ENCODE assay signal across 8 cellular contexts in the genomic region with DNA sequence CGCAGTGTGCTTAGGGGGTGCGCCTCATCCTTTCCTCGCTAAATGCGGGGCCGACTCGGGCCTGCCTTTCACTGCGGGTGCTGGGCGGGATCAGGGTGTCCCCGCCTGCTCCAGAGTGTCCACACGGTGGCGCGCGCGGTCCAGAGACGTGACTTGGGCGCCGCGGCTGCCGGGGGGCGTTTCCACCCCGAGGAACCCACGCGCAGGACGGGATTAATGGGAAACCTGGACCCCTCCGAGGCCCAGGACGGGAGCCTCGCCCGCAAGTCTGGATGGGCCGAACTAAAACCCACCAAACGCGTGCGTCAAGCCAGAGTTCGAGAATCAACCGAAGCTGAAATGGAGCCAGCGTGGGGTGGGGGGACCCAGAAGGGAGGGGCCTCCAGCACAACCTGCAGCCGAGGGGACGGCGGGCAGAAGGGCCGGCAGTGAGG.
DNase-seq lines count a peak whose midpoint lies in the region; ATAC-seq and TF ChIP-seq lines count a peak whose summit lies in the region.

No MANE protein-coding gene starts in this region.

- H3K27me3 Mint-ChIP-seq in endothelial cell (ENCODE audit: unreplicated experiment) (peaks cover 8% of the 10 kb centered on the region), mesothelial cell of epicardium (ENCODE audit: low read depth) (peaks cover 4% of the 10 kb centered on the region)

- H3K4me1 Mint-ChIP-seq in endothelial cell (ENCODE audit: unreplicated experiment) (peaks cover 2% of the 10 kb centered on the region), mesothelial cell of epicardium (peaks cover 17% of the 10 kb centered on the region)

- peak overlapping the region; percentile 56 for H3K4me3 ChIP-seq in GM06990 (replicated peaks; ENCODE audit: low read depth, low read length)

- TF ChIP-seq CTCF in GM06990 (IDR thresholded peaks at IDR 0.05; ENCODE audit: insufficient read depth, low read length, poor library complexity, severe bottlenecking) (peak; percentile 93), endothelial cell (IDR thresholded peaks at IDR 0.05; ENCODE audit: unreplicated experiment) (peak; percentile 84), mesothelial cell of epicardium (IDR thresholded peaks at IDR 0.05; ENCODE audit: unreplicated experiment) (peak; percentile 94)

- peak overlapping the region; percentile 81 for H3K4me3 Mint-ChIP-seq in endothelial cell (ENCODE audit: unreplicated experiment)
- peak overlapping the region; percentile 79 for H3K4me3 Mint-ChIP-seq in mesothelial cell of epicardium

- H3K36me3 ChIP-seq in GM06990 (ENCODE audit: control insufficient read depth, insufficient read depth, low read length) = no peaks in the 10 kb centered on the region; the same call in 1 of the 2 replicates

- H3K9me3 Mint-ChIP-seq in endothelial cell (ENCODE audit: unreplicated experiment) = no peaks in the 10 kb centered on the region
- no peaks in the 10 kb centered on the region for H3K9me3 Mint-ChIP-seq in mesothelial cell of epicardium

- H3K27me3 ChIP-seq in GM06990 (replicated peaks; ENCODE audit: control insufficient read depth, insufficient read depth, low read length) = no peaks in the 10 kb centered on the region

- ATAC-seq in HG03354 (IDR thresholded peaks at IDR 0.05; ENCODE audit: poor library complexity, severe bottlenecking, unreplicated experiment) = peak; percentile 83
- no peak for ATAC-seq in HG03457 (IDR thresholded peaks at IDR 0.05; ENCODE audit: unreplicated experiment)

- H3K36me3 Mint-ChIP-seq in endothelial cell (ENCODE audit: low read depth, unreplicated experiment) (no peaks in the 10 kb centered on the region), mesothelial cell of epicardium (no peaks in the 10 kb centered on the region)

- peak; percentile 76 for DNase-seq in GM06990 (ENCODE audit: extremely low read depth, insufficient read length)
- DNase-seq in NOMO-1 (lab: John Stamatoyannopoulos, UW; ENCODE audit: unreplicated experiment in 2 of 2) = peak; percentile 54 to 69
- DNase-seq in activated CD8-positive, alpha-beta memory T cell treated with anti-CD3 and anti-CD28 coated beads, Interleukin-2, amount 50 U/mL, for 4 hours = peak; percentile 88
- peak; percentile 93 for DNase-seq in endothelial cell (ENCODE audit: low spot score)
- peak; percentile 90 to 94 for DNase-seq in mesothelial cell of epicardium (ENCODE audit: low spot score in 2 of 2, unreplicated experiment in 2 of 2)
- DNase-seq in stimulated activated CD8-positive, alpha-beta memory T cell treated with anti-CD3 and anti-CD28 coated beads, Interleukin-15, amount 100 ng/mL, for 24 hours (ENCODE audit: low read depth) = peak; percentile 85

- H3K27ac Mint-ChIP-seq in endothelial cell (ENCODE audit: unreplicated experiment) (no peak overlapping the region), mesothelial cell of epicardium (no peak overlapping the region)
